In the genomic region with DNA sequence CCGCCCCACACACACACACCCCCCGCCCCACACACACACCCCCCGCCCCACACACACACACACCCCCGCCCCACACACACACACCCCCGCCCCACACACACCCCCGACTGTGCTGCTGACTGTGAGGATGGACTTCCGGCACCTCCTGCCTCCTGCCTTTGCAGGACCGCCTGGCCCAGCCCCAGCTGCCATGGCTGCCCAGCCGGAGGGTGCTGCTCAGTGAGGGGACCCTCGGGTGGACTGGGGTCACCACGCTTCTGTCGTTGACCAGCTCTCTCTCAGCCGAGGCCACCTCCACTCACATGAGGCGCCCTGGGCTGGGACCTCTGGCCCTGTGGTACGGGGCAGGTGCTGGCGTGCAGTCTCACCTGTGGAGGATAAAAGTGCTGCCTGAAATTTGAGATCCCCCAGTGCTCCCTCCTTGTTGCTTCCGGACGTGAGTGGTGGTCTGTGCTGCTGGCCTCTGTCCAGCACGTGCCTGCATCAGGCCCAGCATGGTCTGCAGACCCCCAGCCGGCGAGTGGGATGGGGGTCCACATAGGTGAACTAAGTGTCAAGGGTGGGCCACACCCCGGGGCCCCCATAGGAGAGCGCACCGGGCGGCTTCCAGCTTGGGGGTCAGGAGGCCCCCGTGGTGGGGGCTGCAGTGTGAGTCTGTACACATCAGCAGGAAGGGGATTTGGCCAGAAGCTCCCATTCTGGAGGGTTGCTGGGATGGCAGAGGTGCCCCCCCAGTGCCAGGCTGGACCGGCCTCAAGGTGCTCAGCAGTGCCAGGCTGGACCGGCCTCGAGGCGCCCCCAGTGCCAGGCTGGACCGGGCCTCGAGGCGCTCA, we compare ENCODE assay signal across 2 cellular contexts.
TF ChIP-seq lines count a peak whose summit lies in the region.

No MANE protein-coding gene starts in this region.

TF ChIP-seq in GM23338, 12 proteins besides CTCF, POLR2A, EP300 and RAD21 (continues in another document):
- TF ChIP-seq JUNB (IDR thresholded peaks at IDR 0.05; ENCODE audit: unreplicated experiment) (no peak), STAT1 (IDR thresholded peaks at IDR 0.05; ENCODE audit: unreplicated experiment) (no peak), EZH2phosphoT487 (IDR thresholded peaks at IDR 0.05; ENCODE audit: unreplicated experiment) (no peak), ZNF114 (CRISPR knock-in tag; IDR thresholded peaks at IDR 0.05) (no peak), NANOG (IDR thresholded peaks at IDR 0.05; ENCODE audit: borderline replicate concordance) (no peak), ZNF331 (CRISPR knock-in tag; IDR thresholded peaks at IDR 0.05; ENCODE audit: low read depth) (no peak)
- TF ChIP-seq, protein P1, sequence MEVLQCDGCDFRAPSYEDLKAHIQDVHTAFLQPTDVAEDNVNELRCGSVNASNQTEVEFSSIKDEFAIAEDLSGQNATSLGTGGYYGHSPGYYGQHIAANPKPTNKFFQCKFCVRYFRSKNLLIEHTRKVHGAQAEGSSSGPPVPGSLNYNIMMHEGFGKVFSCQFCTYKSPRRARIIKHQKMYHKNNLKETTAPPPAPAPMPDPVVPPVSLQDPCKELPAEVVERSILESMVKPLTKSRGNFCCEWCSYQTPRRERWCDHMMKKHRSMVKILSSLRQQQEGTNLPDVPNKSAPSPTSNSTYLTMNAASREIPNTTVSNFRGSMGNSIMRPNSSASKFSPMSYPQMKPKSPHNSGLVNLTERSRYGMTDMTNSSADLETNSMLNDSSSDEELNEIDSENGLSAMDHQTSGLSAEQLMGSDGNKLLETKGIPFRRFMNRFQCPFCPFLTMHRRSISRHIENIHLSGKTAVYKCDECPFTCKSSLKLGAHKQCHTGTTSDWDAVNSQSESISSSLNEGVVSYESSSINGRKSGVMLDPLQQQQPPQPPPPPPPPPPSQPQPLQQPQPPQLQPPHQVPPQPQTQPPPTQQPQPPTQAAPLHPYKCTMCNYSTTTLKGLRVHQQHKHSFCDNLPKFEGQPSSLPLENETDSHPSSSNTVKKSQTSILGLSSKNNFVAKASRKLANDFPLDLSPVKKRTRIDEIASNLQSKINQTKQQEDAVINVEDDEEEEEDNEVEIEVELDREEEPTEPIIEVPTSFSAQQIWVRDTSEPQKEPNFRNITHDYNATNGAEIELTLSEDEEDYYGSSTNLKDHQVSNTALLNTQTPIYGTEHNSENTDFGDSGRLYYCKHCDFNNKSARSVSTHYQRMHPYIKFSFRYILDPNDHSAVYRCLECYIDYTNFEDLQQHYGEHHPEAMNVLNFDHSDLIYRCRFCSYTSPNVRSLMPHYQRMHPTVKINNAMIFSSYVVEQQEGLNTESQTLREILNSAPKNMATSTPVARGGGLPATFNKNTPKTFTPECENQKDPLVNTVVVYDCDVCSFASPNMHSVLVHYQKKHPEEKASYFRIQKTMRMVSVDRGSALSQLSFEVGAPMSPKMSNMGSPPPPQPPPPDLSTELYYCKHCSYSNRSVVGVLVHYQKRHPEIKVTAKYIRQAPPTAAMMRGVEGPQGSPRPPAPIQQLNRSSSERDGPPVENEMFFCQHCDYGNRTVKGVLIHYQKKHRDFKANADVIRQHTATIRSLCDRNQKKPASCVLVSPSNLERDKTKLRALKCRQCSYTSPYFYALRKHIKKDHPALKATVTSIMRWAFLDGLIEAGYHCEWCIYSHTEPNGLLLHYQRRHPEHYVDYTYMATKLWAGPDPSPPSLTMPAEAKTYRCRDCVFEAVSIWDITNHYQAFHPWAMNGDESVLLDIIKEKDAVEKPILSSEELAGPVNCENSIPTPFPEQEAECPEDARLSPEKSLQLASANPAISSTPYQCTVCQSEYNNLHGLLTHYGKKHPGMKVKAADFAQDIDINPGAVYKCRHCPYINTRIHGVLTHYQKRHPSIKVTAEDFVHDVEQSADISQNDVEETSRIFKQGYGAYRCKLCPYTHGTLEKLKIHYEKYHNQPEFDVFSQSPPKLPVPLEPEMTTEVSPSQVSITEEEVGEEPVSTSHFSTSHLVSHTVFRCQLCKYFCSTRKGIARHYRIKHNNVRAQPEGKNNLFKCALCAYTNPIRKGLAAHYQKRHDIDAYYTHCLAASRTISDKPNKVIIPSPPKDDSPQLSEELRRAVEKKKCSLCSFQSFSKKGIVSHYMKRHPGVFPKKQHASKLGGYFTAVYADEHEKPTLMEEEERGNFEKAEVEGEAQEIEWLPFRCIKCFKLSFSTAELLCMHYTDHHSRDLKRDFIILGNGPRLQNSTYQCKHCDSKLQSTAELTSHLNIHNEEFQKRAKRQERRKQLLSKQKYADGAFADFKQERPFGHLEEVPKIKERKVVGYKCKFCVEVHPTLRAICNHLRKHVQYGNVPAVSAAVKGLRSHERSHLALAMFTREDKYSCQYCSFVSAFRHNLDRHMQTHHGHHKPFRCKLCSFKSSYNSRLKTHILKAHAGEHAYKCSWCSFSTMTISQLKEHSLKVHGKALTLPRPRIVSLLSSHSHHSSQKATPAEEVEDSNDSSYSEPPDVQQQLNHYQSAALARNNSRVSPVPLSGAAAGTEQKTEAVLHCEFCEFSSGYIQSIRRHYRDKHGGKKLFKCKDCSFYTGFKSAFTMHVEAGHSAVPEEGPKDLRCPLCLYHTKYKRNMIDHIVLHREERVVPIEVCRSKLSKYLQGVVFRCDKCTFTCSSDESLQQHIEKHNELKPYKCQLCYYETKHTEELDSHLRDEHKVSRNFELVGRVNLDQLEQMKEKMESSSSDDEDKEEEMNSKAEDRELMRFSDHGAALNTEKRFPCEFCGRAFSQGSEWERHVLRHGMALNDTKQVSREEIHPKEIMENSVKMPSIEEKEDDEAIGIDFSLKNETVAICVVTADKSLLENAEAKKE (CRISPR knock-in tag; IDR thresholded peaks at IDR 0.05) = no peak
- TF ChIP-seq, protein P2, sequence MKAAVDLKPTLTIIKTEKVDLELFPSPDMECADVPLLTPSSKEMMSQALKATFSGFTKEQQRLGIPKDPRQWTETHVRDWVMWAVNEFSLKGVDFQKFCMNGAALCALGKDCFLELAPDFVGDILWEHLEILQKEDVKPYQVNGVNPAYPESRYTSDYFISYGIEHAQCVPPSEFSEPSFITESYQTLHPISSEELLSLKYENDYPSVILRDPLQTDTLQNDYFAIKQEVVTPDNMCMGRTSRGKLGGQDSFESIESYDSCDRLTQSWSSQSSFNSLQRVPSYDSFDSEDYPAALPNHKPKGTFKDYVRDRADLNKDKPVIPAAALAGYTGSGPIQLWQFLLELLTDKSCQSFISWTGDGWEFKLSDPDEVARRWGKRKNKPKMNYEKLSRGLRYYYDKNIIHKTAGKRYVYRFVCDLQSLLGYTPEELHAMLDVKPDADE (IDR thresholded peaks at IDR 0.05) = no peak

TF ChIP-seq in K562, 482 proteins besides CTCF, POLR2A, EP300 and RAD21:
- TF ChIP-seq POLR2G (IDR thresholded peaks at IDR 0.05; ENCODE audit: low read depth, low read length) (peak; percentile 52), DACH1 (IDR thresholded peaks at IDR 0.05; ENCODE audit: partially characterized antibody) (no peak), POLR2AphosphoS5 (IDR thresholded peaks at IDR 0.05; ENCODE audit: control insufficient read depth, insufficient read depth, low read depth, low read length) (no peak)
- TF ChIP-seq, protein P3, sequence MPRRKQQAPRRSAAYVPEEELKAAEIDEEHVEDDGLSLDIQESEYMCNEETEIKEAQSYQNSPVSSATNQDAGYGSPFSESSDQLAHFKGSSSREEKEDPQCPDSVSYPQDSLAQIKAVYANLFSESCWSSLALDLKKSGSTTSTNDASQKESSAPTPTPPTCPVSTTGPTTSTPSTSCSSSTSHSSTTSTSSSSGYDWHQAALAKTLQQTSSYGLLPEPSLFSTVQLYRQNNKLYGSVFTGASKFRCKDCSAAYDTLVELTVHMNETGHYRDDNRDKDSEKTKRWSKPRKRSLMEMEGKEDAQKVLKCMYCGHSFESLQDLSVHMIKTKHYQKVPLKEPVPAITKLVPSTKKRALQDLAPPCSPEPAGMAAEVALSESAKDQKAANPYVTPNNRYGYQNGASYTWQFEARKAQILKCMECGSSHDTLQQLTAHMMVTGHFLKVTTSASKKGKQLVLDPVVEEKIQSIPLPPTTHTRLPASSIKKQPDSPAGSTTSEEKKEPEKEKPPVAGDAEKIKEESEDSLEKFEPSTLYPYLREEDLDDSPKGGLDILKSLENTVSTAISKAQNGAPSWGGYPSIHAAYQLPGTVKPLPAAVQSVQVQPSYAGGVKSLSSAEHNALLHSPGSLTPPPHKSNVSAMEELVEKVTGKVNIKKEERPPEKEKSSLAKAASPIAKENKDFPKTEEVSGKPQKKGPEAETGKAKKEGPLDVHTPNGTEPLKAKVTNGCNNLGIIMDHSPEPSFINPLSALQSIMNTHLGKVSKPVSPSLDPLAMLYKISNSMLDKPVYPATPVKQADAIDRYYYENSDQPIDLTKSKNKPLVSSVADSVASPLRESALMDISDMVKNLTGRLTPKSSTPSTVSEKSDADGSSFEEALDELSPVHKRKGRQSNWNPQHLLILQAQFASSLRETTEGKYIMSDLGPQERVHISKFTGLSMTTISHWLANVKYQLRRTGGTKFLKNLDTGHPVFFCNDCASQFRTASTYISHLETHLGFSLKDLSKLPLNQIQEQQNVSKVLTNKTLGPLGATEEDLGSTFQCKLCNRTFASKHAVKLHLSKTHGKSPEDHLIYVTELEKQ (CRISPR knock-in tag; IDR thresholded peaks at IDR 0.05) = no peak
